10 cellular contexts compared by ENCODE assay signal in the genomic region with DNA sequence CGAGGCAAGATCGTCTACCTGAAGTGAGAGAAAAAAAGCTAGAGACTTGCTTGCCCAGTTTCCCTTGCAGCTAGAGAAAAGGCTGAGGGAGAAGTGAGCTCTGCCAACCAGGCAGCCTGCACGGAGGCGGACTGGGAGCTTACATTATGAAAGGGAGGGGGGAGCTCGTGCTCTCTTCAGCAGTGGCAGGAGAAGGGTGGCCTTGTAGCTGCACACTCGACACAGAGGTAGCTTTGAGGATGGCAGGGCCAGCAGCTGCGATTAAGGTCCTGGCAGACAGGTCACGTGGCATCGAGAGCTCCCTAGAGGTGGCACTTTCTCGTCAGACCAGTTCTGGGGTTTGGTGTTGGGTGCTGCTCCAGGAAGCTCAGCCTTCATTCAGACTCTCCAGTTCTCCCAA. TPM values are rescaled to one million over a fixed set of nuclear protein-coding genes. Genes with fewer than 3 reads are reported as not detected.
DNase-seq lines count a peak whose midpoint lies in the region; ATAC-seq and TF ChIP-seq lines count a peak whose summit lies in the region.
"Had no signal": no experiment of that assay in that cellular context is flagged by ENCODE, and none has a peak within 500 bp of the region (broad histone marks: within the 10 kb centered on the region; RNA-seq: fewer than 3 reads in every experiment).

No MANE protein-coding gene starts in this region.

- intact Hi-C loops in Right ventricle myocardium superior (cut with DNase I) (no loop called here), left ventricle myocardium inferior (cut with micrococcal nuclease) (no loop called here), adrenal gland (cut with DNase I) (no loop called here), upper lobe of right lung (cut with DNase I) (no loop called here), CD14-positive monocyte (cut with micrococcal nuclease) (no loop called here)

- H3K36me3 Mint-ChIP-seq in activated naive CD4-positive, alpha-beta T cell treated with anti-CD3 and anti-CD28 coated beads, Interleukin-2, amount 50 U/mL, for 72 hours, result no peaks in the 10 kb centered on the region
- no peaks in the 10 kb centered on the region for H3K36me3 Mint-ChIP-seq in CD14-positive monocyte

- TF ChIP-seq CTCF in left ventricle myocardium inferior (IDR thresholded peaks at IDR 0.05; ENCODE audit: borderline replicate concordance), result no peak
- no peak for TF ChIP-seq CTCF in adrenal gland (IDR thresholded peaks at IDR 0.05)
- no peak for TF ChIP-seq CTCF in upper lobe of right lung (IDR thresholded peaks at IDR 0.05)
- no peak for TF ChIP-seq CTCF in CD14-positive monocyte (IDR thresholded peaks at IDR 0.05)

- H3K27me3 Mint-ChIP-seq in CD14-positive monocyte (ENCODE audit: low read depth in 3 of 3), result peaks cover 0 to 7% (median 2%) of the 10 kb centered on the region in 3 donors
- H3K27me3 Mint-ChIP-seq: brain had no signal

- H3K4me1 Mint-ChIP-seq in CD14-positive monocyte, result no peaks in the 10 kb centered on the region

- H3K4me1 ChIP-seq in left ventricle myocardium inferior (no peaks in the 10 kb centered on the region), adrenal gland (replicated peaks in 1 of 2) (no peaks in the 10 kb centered on the region), upper lobe of right lung (no peaks in the 10 kb centered on the region)

- H3K27me3 ChIP-seq in left ventricle myocardium inferior (ENCODE audit: low read depth) (no peaks in the 10 kb centered on the region), adrenal gland (no peaks in the 10 kb centered on the region), upper lobe of right lung (no peaks in the 10 kb centered on the region)

- H3K27ac ChIP-seq in left ventricle myocardium inferior (replicated peaks), result no peak overlapping the region
- H3K27ac ChIP-seq in adrenal gland, result no peak overlapping the region
- H3K27ac ChIP-seq in upper lobe of right lung, result no peak overlapping the region

- H3K9me3 ChIP-seq in left ventricle myocardium inferior (replicated peaks) (peaks cover 12% of the 10 kb centered on the region), adrenal gland (replicated peaks in 1 of 3) (no peaks in the 10 kb centered on the region), upper lobe of right lung (no peaks in the 10 kb centered on the region)

- ATAC-seq in Right ventricle myocardium superior (ENCODE audit: poor library complexity), result peak; percentile 45
- ATAC-seq in left lobe of liver, result peak; percentile 74
- ATAC-seq in upper lobe of right lung, result peak; percentile 96
- ATAC-seq in activated naive CD4-positive, alpha-beta T cell treated with anti-CD3 and anti-CD28 coated beads, Interleukin-2, amount 50 U/mL, for 72 hours, result no peak
- no peak for ATAC-seq in GM21390 (IDR thresholded peaks at IDR 0.05; ENCODE audit: unreplicated experiment)

- no peak overlapping the region for H3K4me3 Mint-ChIP-seq in CD14-positive monocyte
- H3K4me3 Mint-ChIP-seq: brain had no signal

- H3K36me3 ChIP-seq in left ventricle myocardium inferior (no peaks in the 10 kb centered on the region), adrenal gland (replicated peaks in 1 of 2) (no peaks in the 10 kb centered on the region), upper lobe of right lung (no peaks in the 10 kb centered on the region)

- no peak overlapping the region for H3K27ac Mint-ChIP-seq in activated naive CD4-positive, alpha-beta T cell treated with anti-CD3 and anti-CD28 coated beads, Interleukin-2, amount 50 U/mL, for 72 hours
- H3K27ac Mint-ChIP-seq in CD14-positive monocyte, result no peak overlapping the region
- H3K27ac Mint-ChIP-seq: brain had no signal

- H3K9me3 Mint-ChIP-seq in activated naive CD4-positive, alpha-beta T cell treated with anti-CD3 and anti-CD28 coated beads, Interleukin-2, amount 50 U/mL, for 72 hours, result peaks cover 0 to 4% of the 10 kb centered on the region in 2 donors
- H3K9me3 Mint-ChIP-seq in CD14-positive monocyte, result peaks cover 0 to 4% (median 2%) of the 10 kb centered on the region in 7 donors

- DNase-seq in Right ventricle myocardium superior (no peak), left ventricle myocardium inferior (no peak), adrenal gland (peak; percentile 15 to 56 (median 27)), left lobe of liver (ENCODE audit: low spot score) (no peak), upper lobe of right lung (peak; percentile 85), CD14-positive monocyte (ENCODE audit: low spot score) (no peak)
- no peak for DNase-seq in activated naive CD4-positive, alpha-beta T cell treated with anti-CD3 and anti-CD28 coated beads, Interleukin-2, amount 50 U/mL, for 72 hours (ENCODE audit: low spot score in 2 of 2)
- DNase-seq: activated T-cell treated with anti-CD3 and anti-CD28 coated beads for 4 hours had no signal

- 41 to 64% (median 51%) methylated on average over 7 to 10 of the region's 10 CpGs for WGBS in adrenal gland, 4 donors

- no peak overlapping the region for H3K4me3 ChIP-seq in left ventricle myocardium inferior
- no peak overlapping the region for H3K4me3 ChIP-seq in adrenal gland
- H3K4me3 ChIP-seq in upper lobe of right lung, result no peak overlapping the region

- TF ChIP-seq POLR2A in adrenal gland (IDR thresholded peaks at IDR 0.05), result no peak

RNA-seq across cellular contexts. Expression of a gene that starts 26.7 kb away (rescaled TPM):
- total RNA-seq in Right ventricle myocardium superior, result 2.0 TPM
- total RNA-seq in left ventricle myocardium inferior, result 3.0 TPM
- total RNA-seq in adrenal gland, result 1 to 10 TPM; 1.6 to 6.4 (median 3.8) TPM
- 1 to 10 TPM in 2 of 3 donors, under 1 TPM in 1; 0.64 to 2.2 (median 1.8) TPM for polyA plus RNA-seq in adrenal gland
- 19.7 TPM for total RNA-seq in left lobe of liver
- total RNA-seq in upper lobe of right lung, result 6.2 TPM
- total RNA-seq in activated naive CD4-positive, alpha-beta T cell treated with anti-CD3 and anti-CD28 coated beads, Interleukin-2, amount 50 U/mL, for 72 hours, result 1 to 10 TPM in 1 of 2 donors, not detected in 1; 4.2 TPM
- polyA plus RNA-seq in CD14-positive monocyte, result not detected

Comparison
In these comparisons a context has a peak if more than half of its experiments do, and no peak if none do; other contexts are left out.
1. ATAC-seq: peak in Right ventricle myocardium superior (single experiment), left lobe of liver (single experiment) and upper lobe of right lung (single experiment); none in activated naive CD4-positive, alpha-beta T cell treated with anti-CD3 and anti-CD28 coated beads, Interleukin-2, amount 50 U/mL, for 72 hours (0 of 2) and GM21390 (single experiment).
2. DNase-seq: peak in adrenal gland (7 of 7) and upper lobe of right lung (single experiment); none in Right ventricle myocardium superior (single experiment), left ventricle myocardium inferior (single experiment), left lobe of liver (single experiment), activated naive CD4-positive, alpha-beta T cell treated with anti-CD3 and anti-CD28 coated beads, Interleukin-2, amount 50 U/mL, for 72 hours (0 of 2) and CD14-positive monocyte (single experiment).